In the genomic region with DNA sequence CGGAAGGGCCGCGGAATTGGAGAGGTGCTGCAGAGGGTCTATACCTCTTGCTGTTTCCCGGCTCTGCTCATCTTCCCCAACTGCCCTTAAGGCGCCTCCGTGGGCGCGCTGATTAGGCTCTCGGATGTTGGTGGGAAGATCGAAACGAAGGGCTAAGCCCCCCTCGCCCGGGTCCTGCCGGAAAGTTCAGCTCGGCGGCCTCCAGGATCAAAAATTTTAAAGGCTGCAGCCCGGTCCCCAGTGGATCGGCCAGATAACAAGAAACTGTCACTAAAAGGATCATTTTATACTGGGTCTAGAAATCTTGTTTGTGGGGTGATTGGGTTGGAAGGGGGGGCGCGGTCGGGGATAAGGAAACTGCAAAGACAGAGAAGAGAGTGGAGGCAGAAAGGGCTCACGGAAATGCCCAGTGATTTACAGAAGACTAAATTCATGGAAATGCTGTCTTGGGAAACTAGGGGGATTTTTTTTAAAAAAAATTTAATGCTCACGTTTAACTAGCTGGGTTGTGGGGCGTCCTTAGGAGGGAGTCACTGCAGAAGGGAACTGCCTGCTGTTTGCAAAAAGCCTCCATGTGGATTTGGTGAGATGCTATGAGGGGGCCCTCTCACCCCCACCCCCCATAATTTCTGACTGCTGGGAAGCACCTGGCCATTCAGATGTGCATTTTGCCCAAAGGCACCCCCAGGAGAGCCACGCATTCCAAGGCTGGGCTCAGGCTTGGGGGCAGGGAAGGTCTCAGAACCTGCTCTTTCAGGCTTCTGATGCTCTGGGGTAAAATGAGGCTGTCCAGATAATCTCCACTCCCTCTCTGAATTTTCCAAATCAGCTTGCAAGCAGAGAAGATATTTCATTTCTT, we compare ENCODE assay signal across 12 cellular contexts. TPM values are rescaled to one million over a fixed set of nuclear protein-coding genes. Genes with fewer than 3 reads are reported as not detected.
A peak's percentile ranks its signal among the peaks of the same experiment; 100 is the strongest.
DNase-seq lines count a peak whose midpoint lies in the region; ATAC-seq and TF ChIP-seq lines count a peak whose summit lies in the region.
"Had no signal": no experiment of that assay in that cellular context is flagged by ENCODE, and none has a peak within 500 bp of the region (broad histone marks: within the 10 kb centered on the region; RNA-seq: fewer than 3 reads in every experiment).

No MANE protein-coding gene starts in this region.

- ATAC-seq in left ventricle myocardium superior (no peak), upper lobe of left lung (ENCODE audit: low FRiP score in 2 of 2) (no peak), GM18861 (IDR thresholded peaks at IDR 0.05; ENCODE audit: unreplicated experiment) (no peak)
- peak; percentile 8 to 30 for ATAC-seq in naive thymus-derived CD8-positive, alpha-beta T cell

- no peak overlapping the region for H3K27ac ChIP-seq in cardiac muscle cell
- H3K27ac ChIP-seq in duodenal mucosa (ENCODE audit: low read depth, low read length): peak overlapping the region; percentile 61
- H3K27ac ChIP-seq in upper lobe of left lung: no peak overlapping the region

- no peaks in the 10 kb centered on the region for H3K36me3 Mint-ChIP-seq in naive thymus-derived CD8-positive, alpha-beta T cell
- H3K36me3 Mint-ChIP-seq: activated naive CD4-positive, alpha-beta T cell treated with anti-CD3 and anti-CD28 coated beads, Interleukin-2, amount 50 U/mL, for 72 hours had no signal

- H3K9me3 Mint-ChIP-seq in naive thymus-derived CD8-positive, alpha-beta T cell: no peaks in the 10 kb centered on the region
- H3K9me3 Mint-ChIP-seq: activated naive CD4-positive, alpha-beta T cell treated with anti-CD3 and anti-CD28 coated beads, Interleukin-2, amount 50 U/mL, for 72 hours had no signal

- H3K4me1 ChIP-seq in cardiac muscle cell (ENCODE audit: low read depth) (peaks cover 2% of the 10 kb centered on the region), duodenal mucosa (ENCODE audit: control insufficient read depth in 1 of 2, insufficient read depth in 2 of 2, low read length in 2 of 2) (peaks cover 27 to 33% of the 10 kb centered on the region in 2 donors), upper lobe of left lung (peaks cover 13 to 27% (median 15%) of the 10 kb centered on the region in 4 donors)

- no peaks in the 10 kb centered on the region for H3K36me3 ChIP-seq in cardiac muscle cell
- peaks cover 0 to 5% of the 10 kb centered on the region in 2 donors for H3K36me3 ChIP-seq in duodenal mucosa (ENCODE audit: control insufficient read depth in 1 of 2, insufficient read depth in 2 of 2, low read length in 2 of 2)
- H3K36me3 ChIP-seq in upper lobe of left lung: no peaks in the 10 kb centered on the region

- no peaks in the 10 kb centered on the region for H3K9me3 ChIP-seq in cardiac muscle cell (ENCODE audit: low read depth)
- H3K9me3 ChIP-seq in duodenal mucosa (ENCODE audit: control insufficient read depth in 1 of 2, low read length in 2 of 2): no peaks in the 10 kb centered on the region
- no peaks in the 10 kb centered on the region for H3K9me3 ChIP-seq in upper lobe of left lung

- peak overlapping the region in 9 of 10 donors; percentile 14 to 68 (median 42) for H3K4me3 Mint-ChIP-seq in naive thymus-derived CD8-positive, alpha-beta T cell

- peak overlapping the region; percentile 7 to 62 for H3K9ac ChIP-seq in duodenal mucosa (ENCODE audit: low read depth in 1 of 2, low read length in 2 of 2)

- H3K4me3 ChIP-seq in cardiac muscle cell: peak overlapping the region; percentile 28
- H3K4me3 ChIP-seq in duodenal mucosa (ENCODE audit: low read depth in 1 of 2, low read length in 2 of 2): peak overlapping the region; percentile 46 to 47
- peak overlapping the region in 3 of 4 donors; percentile 32 to 43 (median 34) for H3K4me3 ChIP-seq in upper lobe of left lung

- 7 to 10% methylated on average over 11 to 25 of the region's 25 CpGs for WGBS in upper lobe of left lung, 2 donors

- peaks cover 5 to 20% (median 10%) of the 10 kb centered on the region in 4 donors for H3K4me1 Mint-ChIP-seq in naive thymus-derived CD8-positive, alpha-beta T cell

- POLR2A ChIA-PET in naive thymus-derived CD8-positive, alpha-beta T cell (lab: Charles Lee): no interaction called here

- DNase-seq in cardiac muscle cell (ENCODE audit: low read depth in 1 of 2, low spot score in 1 of 2) (no peak), left ventricle myocardium superior (no peak), upper lobe of left lung (no peak), NCI-H146 treated with DMSO at 0.1 percent for 48 hours (lab: John Stamatoyannopoulos, UW; ENCODE audit: unreplicated experiment) (no peak), activated gamma-delta T cell (lab: John Stamatoyannopoulos, UW) (no peak)
- DNase-seq in naive thymus-derived CD8-positive, alpha-beta T cell: no peak
- DNase-seq: activated CD4-positive, alpha-beta T cell treated with anti-CD3 and anti-CD28 coated beads for 4 hours had no signal

- peaks cover 100% of the 10 kb centered on the region for H3K27me3 ChIP-seq in cardiac muscle cell
- H3K27me3 ChIP-seq in duodenal mucosa (ENCODE audit: control insufficient read depth in 1 of 2, insufficient read depth in 2 of 2, low read length in 2 of 2): peaks cover 6 to 32% of the 10 kb centered on the region in 2 donors
- peaks cover 2 to 74% (median 35%) of the 10 kb centered on the region in 4 donors for H3K27me3 ChIP-seq in upper lobe of left lung

- intact Hi-C loops in left ventricle myocardium superior (cut with micrococcal nuclease): no loop called here

- TF ChIP-seq CTCF in cardiac muscle cell (IDR thresholded peaks at IDR 0.05; ENCODE audit: low read depth, low read length) (no peak), upper lobe of left lung (IDR thresholded peaks at IDR 0.05) (no peak)

- TF ChIP-seq EP300 in upper lobe of left lung (IDR thresholded peaks at IDR 0.05): no peak

- peak overlapping the region in 1 of 10 donors; percentile 40 for H3K27ac Mint-ChIP-seq in naive thymus-derived CD8-positive, alpha-beta T cell
- H3K27ac Mint-ChIP-seq: activated naive CD4-positive, alpha-beta T cell treated with anti-CD3 and anti-CD28 coated beads, Interleukin-2, amount 50 U/mL, for 72 hours had no signal

- H3K27me3 Mint-ChIP-seq in naive thymus-derived CD8-positive, alpha-beta T cell: peaks cover 42 to 87% (median 67%) of the 10 kb centered on the region in 5 donors

- no peak for TF ChIP-seq POLR2A in upper lobe of left lung (IDR thresholded peaks at IDR 0.05)

RNA-seq across cellular contexts. Expression of a gene that starts 7.7 kb away (rescaled TPM):
- total RNA-seq in cardiac muscle cell (not detected in 2 replicates), left ventricle myocardium superior (not detected), upper lobe of left lung (under 1 TPM in 1 of 6 donors, not detected in 5; 0.14 TPM)
- polyA plus RNA-seq in cardiac muscle cell: not detected in 2 replicates
- total RNA-seq in naive thymus-derived CD8-positive, alpha-beta T cell: not detected
- not detected for polyA plus RNA-seq in naive thymus-derived CD8-positive, alpha-beta T cell
- total RNA-seq: activated naive CD4-positive, alpha-beta T cell treated with anti-CD3 and anti-CD28 coated beads, Interleukin-2, amount 50 U/mL, for 72 hours; HT1080 had no signal
- polyA plus RNA-seq: AG04450 had no signal

RNA-seq across cellular contexts. Expression of a gene that starts 27.0 kb away (rescaled TPM):
- total RNA-seq in cardiac muscle cell (not detected in 2 replicates), left ventricle myocardium superior (not detected), upper lobe of left lung (under 1 TPM in 1 of 6 donors, not detected in 5; 0.27 TPM)
- not detected in 2 replicates for polyA plus RNA-seq in cardiac muscle cell
- not detected for total RNA-seq in naive thymus-derived CD8-positive, alpha-beta T cell
- polyA plus RNA-seq in naive thymus-derived CD8-positive, alpha-beta T cell: not detected
- total RNA-seq: activated naive CD4-positive, alpha-beta T cell treated with anti-CD3 and anti-CD28 coated beads, Interleukin-2, amount 50 U/mL, for 72 hours; HT1080 had no signal
- polyA plus RNA-seq: AG04450 had no signal

RNA-seq across cellular contexts. Expression of a gene that starts 41.7 kb away (rescaled TPM):
- total RNA-seq in cardiac muscle cell: not detected in 2 replicates
- not detected in 2 replicates for polyA plus RNA-seq in cardiac muscle cell
- not detected for total RNA-seq in left ventricle myocardium superior
- not detected for total RNA-seq in naive thymus-derived CD8-positive, alpha-beta T cell
- not detected for polyA plus RNA-seq in naive thymus-derived CD8-positive, alpha-beta T cell
- total RNA-seq in upper lobe of left lung: not detected
- total RNA-seq: activated naive CD4-positive, alpha-beta T cell treated with anti-CD3 and anti-CD28 coated beads, Interleukin-2, amount 50 U/mL, for 72 hours; HT1080 had no signal
- polyA plus RNA-seq: AG04450 had no signal

Comparison
In these comparisons a context has a peak if more than half of its experiments do, and no peak if none do; other contexts are left out.
1. ATAC-seq: peak in naive thymus-derived CD8-positive, alpha-beta T cell (2 of 2); none in left ventricle myocardium superior (single experiment), upper lobe of left lung (0 of 2) and GM18861 (single experiment).
2. Peak in every context shown above with its lines, with median percentiles within 50 percentile points of each other: H3K4me3 ChIP-seq.